In the genomic region with DNA sequence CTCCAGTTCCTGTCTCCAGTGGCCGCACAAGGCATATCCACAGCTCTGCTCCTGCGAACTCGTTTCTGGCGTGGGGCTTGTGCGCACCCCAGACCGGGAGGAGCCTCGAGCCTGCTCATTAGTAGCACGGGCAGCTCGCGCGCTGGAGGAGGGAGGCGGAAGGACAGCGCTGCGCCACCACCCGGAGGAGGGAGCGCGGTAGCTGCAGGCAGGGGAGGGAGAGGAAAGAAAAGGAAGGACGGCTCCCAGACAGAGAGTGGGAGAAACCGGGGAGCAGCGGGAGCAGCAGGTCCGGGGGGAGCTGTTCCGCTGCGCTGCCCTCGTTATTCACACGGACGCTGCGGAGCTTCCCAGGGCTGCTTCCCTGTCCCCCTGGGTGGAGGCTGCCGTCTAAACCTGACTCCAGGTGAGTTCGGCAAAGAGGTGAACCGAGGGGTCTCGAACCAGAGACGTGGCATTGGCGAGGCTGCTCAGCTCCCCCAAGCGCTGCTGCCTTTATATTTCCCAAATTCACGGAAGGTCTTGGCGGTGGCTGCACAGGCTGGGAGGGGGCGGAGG, we compare ENCODE assay signal across 11 cellular contexts.
A peak's percentile ranks its signal among the peaks of the same experiment; 100 is the strongest.
DNase-seq lines count a peak whose midpoint lies in the region; ATAC-seq, FAIRE-seq and TF ChIP-seq lines count a peak whose summit lies in the region.
"Had no signal": no experiment of that assay in that cellular context is flagged by ENCODE, and none has a peak within 500 bp of the region (broad histone marks: within the 10 kb centered on the region; RNA-seq: fewer than 3 reads in every experiment).

No MANE protein-coding gene starts in this region.

- peaks cover 17% of the 10 kb centered on the region for H3K27me3 ChIP-seq in cardiac muscle cell
- no peaks in the 10 kb centered on the region for H3K27me3 ChIP-seq in astrocyte (ENCODE audit: insufficient read depth, low read length)
- no peaks in the 10 kb centered on the region for H3K27me3 ChIP-seq in ovary

- H4K20me1 ChIP-seq in astrocyte (ENCODE audit: insufficient read depth, low read length): no peaks in the 10 kb centered on the region

- peak in 1 of 2 donors; percentile 81 for DNase-seq in cardiac muscle cell (ENCODE audit: low read depth in 1 of 2, low spot score in 1 of 2)
- no peak for DNase-seq in cardiac septum (ENCODE audit: low spot score)
- peak; percentile 22 for DNase-seq in astrocyte (ENCODE audit: low read depth)
- peak; percentile 61 for DNase-seq in kidney
- peak; percentile 64 for DNase-seq in urothelium cell line (ENCODE audit: low spot score)
- DNase-seq in activated naive CD8-positive, alpha-beta T cell treated with anti-CD3 and anti-CD28 coated beads, Interleukin-2, amount 50 U/mL, for 24 hours: no peak
- DNase-seq in NOMO-1 treated with DMSO at 0.1 percent for 48 hours (lab: John Stamatoyannopoulos, UW; ENCODE audit: unreplicated experiment): no peak
- no peak for DNase-seq in ovary
- DNase-seq: activated naive CD8-positive, alpha-beta T cell treated with anti-CD3 and anti-CD28 coated beads, Interleukin-2, amount 10 ng/mL, durations not matched to agents 7 days and 5 days had no signal

- H3K9ac ChIP-seq in astrocyte (ENCODE audit: low read length) (peak overlapping the region; percentile 79), kidney (ENCODE audit: low read length in 2 of 2) (no peak overlapping the region)

- no peaks in the 10 kb centered on the region for H3K9me3 Mint-ChIP-seq in astrocyte (ENCODE audit: unreplicated experiment)
- H3K9me3 Mint-ChIP-seq in activated naive CD8-positive, alpha-beta T cell treated with anti-CD3 and anti-CD28 coated beads, Interleukin-2, amount 50 U/mL, for 24 hours: peaks cover 5% of the 10 kb centered on the region

- H2AFZ ChIP-seq in astrocyte (ENCODE audit: low read depth, low read length): peak overlapping the region; percentile 95

- FAIRE-seq in astrocyte (lab: Jason Lieb, UNC) (no peak), kidney (lab: Jason Lieb, UNC) (no peak), urothelium cell line (lab: Jason Lieb, UNC) (peak; percentile 95)
- FAIRE-seq: H54 had no signal

- TF ChIP-seq POLR2A in ovary (IDR thresholded peaks at IDR 0.05): no peak

- peak overlapping the region; percentile 84 for H3K4me3 Mint-ChIP-seq in astrocyte (ENCODE audit: unreplicated experiment)
- no peak overlapping the region for H3K4me3 Mint-ChIP-seq in activated naive CD8-positive, alpha-beta T cell treated with anti-CD3 and anti-CD28 coated beads, Interleukin-2, amount 50 U/mL, for 24 hours
- H3K4me3 Mint-ChIP-seq: activated naive CD8-positive, alpha-beta T cell treated with anti-CD3 and anti-CD28 coated beads, Interleukin-2, amount 10 ng/mL, durations not matched to agents 7 days and 5 days had no signal

- no peaks in the 10 kb centered on the region for H3K9me3 ChIP-seq in cardiac muscle cell (ENCODE audit: low read depth)
- H3K9me3 ChIP-seq in astrocyte (ENCODE audit: insufficient read depth, low read depth, low read length): no peaks in the 10 kb centered on the region
- no peaks in the 10 kb centered on the region for H3K9me3 ChIP-seq in kidney (ENCODE audit: control insufficient read depth in 1 of 2, low read length in 2 of 2)
- no peaks in the 10 kb centered on the region for H3K9me3 ChIP-seq in ovary
- H3K9me3 ChIP-seq: prostate gland had no signal

- H3K4me3 ChIP-seq in cardiac muscle cell: peak overlapping the region; percentile 30
- H3K4me3 ChIP-seq in astrocyte (ENCODE audit: insufficient read depth, low read depth, low read length): peak overlapping the region; percentile 70
- H3K4me3 ChIP-seq in kidney (ENCODE audit: low read length in 2 of 2): no peak overlapping the region
- H3K4me3 ChIP-seq in ovary: no peak overlapping the region
- H3K4me3 ChIP-seq: prostate gland had no signal

- H3K79me2 ChIP-seq in astrocyte (ENCODE audit: insufficient read depth, low read length): no peaks in the 10 kb centered on the region

- intact Hi-C loops in cardiac septum (cut with DNase I): no loop called here
- intact Hi-C loops in kidney (cut with DNase I): no loop called here
- intact Hi-C loops in ovary (cut with DNase I): no loop called here

- H3K36me3 ChIP-seq in cardiac muscle cell (no peaks in the 10 kb centered on the region), astrocyte (ENCODE audit: insufficient read depth, low read length) (no peaks in the 10 kb centered on the region), kidney (ENCODE audit: control insufficient read depth in 1 of 2, insufficient read depth in 2 of 2, low read length in 2 of 2) (no peaks in the 10 kb centered on the region), ovary (no peaks in the 10 kb centered on the region)
- H3K36me3 ChIP-seq: prostate gland had no signal

- no peaks in the 10 kb centered on the region for H3K36me3 Mint-ChIP-seq in astrocyte (ENCODE audit: low read depth, unreplicated experiment)
- no peaks in the 10 kb centered on the region for H3K36me3 Mint-ChIP-seq in activated naive CD8-positive, alpha-beta T cell treated with anti-CD3 and anti-CD28 coated beads, Interleukin-2, amount 50 U/mL, for 24 hours (ENCODE audit: low read depth)
- H3K36me3 Mint-ChIP-seq: activated naive CD8-positive, alpha-beta T cell treated with anti-CD3 and anti-CD28 coated beads, Interleukin-2, amount 10 ng/mL, durations not matched to agents 7 days and 5 days had no signal

- peak overlapping the region; percentile 95 for H3K4me2 ChIP-seq in astrocyte (ENCODE audit: low read length)

- no peak for TF ChIP-seq EP300 in ovary (IDR thresholded peaks at IDR 0.05)

- no peak overlapping the region for H3K27ac ChIP-seq in cardiac muscle cell
- H3K27ac ChIP-seq in astrocyte (ENCODE audit: low read depth, low read length): no peak overlapping the region
- H3K27ac ChIP-seq in kidney (ENCODE audit: low read depth in 2 of 2, low read length in 2 of 2): no peak overlapping the region
- no peak overlapping the region for H3K27ac ChIP-seq in ovary
- H3K27ac ChIP-seq: prostate gland had no signal

- H3K4me1 Mint-ChIP-seq in astrocyte (ENCODE audit: low read depth, unreplicated experiment): no peaks in the 10 kb centered on the region
- H3K4me1 Mint-ChIP-seq in activated naive CD8-positive, alpha-beta T cell treated with anti-CD3 and anti-CD28 coated beads, Interleukin-2, amount 50 U/mL, for 24 hours: no peaks in the 10 kb centered on the region
- H3K4me1 Mint-ChIP-seq: activated naive CD8-positive, alpha-beta T cell treated with anti-CD3 and anti-CD28 coated beads, Interleukin-2, amount 10 ng/mL, durations not matched to agents 7 days and 5 days had no signal

- no peak for ATAC-seq in activated naive CD8-positive, alpha-beta T cell treated with anti-CD3 and anti-CD28 coated beads, Interleukin-2, amount 50 U/mL, for 24 hours

- 1% methylated on average over 37 of the region's 37 CpGs for WGBS in ovary, 3 donors

- peaks cover 13% of the 10 kb centered on the region for H3K27me3 Mint-ChIP-seq in astrocyte (ENCODE audit: low read depth, unreplicated experiment)
- peaks cover 8% of the 10 kb centered on the region for H3K27me3 Mint-ChIP-seq in activated naive CD8-positive, alpha-beta T cell treated with anti-CD3 and anti-CD28 coated beads, Interleukin-2, amount 50 U/mL, for 24 hours

- H3K4me1 ChIP-seq in cardiac muscle cell (ENCODE audit: low read depth) (no peaks in the 10 kb centered on the region), astrocyte (ENCODE audit: insufficient read depth, low read length) (peaks cover 2% of the 10 kb centered on the region), kidney (ENCODE audit: control insufficient read depth in 1 of 2, insufficient read depth in 1 of 2, low read depth in 1 of 2, low read length in 2 of 2) (no peaks in the 10 kb centered on the region), ovary (ENCODE audit: insufficient read depth) (peaks cover 1% of the 10 kb centered on the region)
- H3K4me1 ChIP-seq: prostate gland had no signal

- TF ChIP-seq CTCF in cardiac muscle cell (IDR thresholded peaks at IDR 0.05; ENCODE audit: low read depth, low read length) (no peak), astrocyte (IDR thresholded peaks at IDR 0.05; ENCODE audit: insufficient read depth, low read depth, low read length) (no peak), kidney (IDR thresholded peaks at IDR 0.05; ENCODE audit: borderline replicate concordance, extremely low read depth, insufficient read depth) (peak; percentile 6), ovary (IDR thresholded peaks at IDR 0.05) (no peak)

- no peak overlapping the region for H3K27ac Mint-ChIP-seq in astrocyte (ENCODE audit: unreplicated experiment)
- H3K27ac Mint-ChIP-seq in activated naive CD8-positive, alpha-beta T cell treated with anti-CD3 and anti-CD28 coated beads, Interleukin-2, amount 50 U/mL, for 24 hours: no peak overlapping the region
- H3K27ac Mint-ChIP-seq: activated naive CD8-positive, alpha-beta T cell treated with anti-CD3 and anti-CD28 coated beads, Interleukin-2, amount 10 ng/mL, durations not matched to agents 7 days and 5 days had no signal

Comparison
In these comparisons a context has a peak if more than half of its experiments do, and no peak if none do; other contexts are left out.
1. DNase-seq: peak in astrocyte (single experiment), kidney (single experiment) and urothelium cell line (single experiment); none in cardiac septum (single experiment), activated naive CD8-positive, alpha-beta T cell treated with anti-CD3 and anti-CD28 coated beads, Interleukin-2, amount 50 U/mL, for 24 hours (single experiment), NOMO-1 treated with DMSO at 0.1 percent for 48 hours (single experiment) and ovary (0 of 5).
2. H3K4me3 ChIP-seq: peak in cardiac muscle cell (single experiment) and astrocyte (single experiment); none in kidney (0 of 2) and ovary (single experiment).